In the genomic region with DNA sequence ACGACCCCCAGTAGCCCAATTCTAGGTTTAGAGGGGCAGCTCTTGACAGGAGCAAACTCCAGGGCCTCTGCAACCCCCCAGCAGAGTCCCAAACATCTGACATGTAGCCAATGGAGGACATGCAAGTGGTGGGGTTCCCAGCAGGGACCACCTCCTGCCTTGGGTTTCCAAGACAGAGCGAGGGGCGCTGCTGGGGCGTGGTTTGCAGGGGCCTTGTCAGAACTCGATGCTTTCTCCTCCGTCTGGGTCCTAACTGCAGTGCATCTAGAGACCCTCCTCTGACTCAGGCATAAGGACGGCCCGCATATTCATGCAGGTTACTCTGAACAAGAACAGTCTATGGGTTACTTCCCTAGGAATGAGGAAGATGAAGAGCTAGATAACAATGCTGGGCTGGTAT, we compare ENCODE assay signal across 21 cellular contexts. TPM values are rescaled to one million over a fixed set of nuclear protein-coding genes. Genes with fewer than 3 reads are reported as not detected.
DNase-seq lines count a peak whose midpoint lies in the region; ATAC-seq, FAIRE-seq and TF ChIP-seq lines count a peak whose summit lies in the region.
"Had no signal": no experiment of that assay in that cellular context is flagged by ENCODE, and none has a peak within 500 bp of the region (broad histone marks: within the 10 kb centered on the region; RNA-seq: fewer than 3 reads in every experiment).

No MANE protein-coding gene starts in this region.

- TF ChIP-seq CTCF in liver (IDR thresholded peaks at IDR 0.05; ENCODE audit: low read depth, low read length, missing input control): no peak
- no peak for TF ChIP-seq CTCF in HepG2 (CRISPR knock-in tag; IDR thresholded peaks at IDR 0.05)
- TF ChIP-seq CTCF in endodermal cell (conservative IDR thresholded peaks at IDR 0.05): no peak
- TF ChIP-seq CTCF in foreskin keratinocyte (conservative IDR thresholded peaks at IDR 0.05): no peak
- TF ChIP-seq CTCF in HFFc6 (IDR thresholded peaks at IDR 0.05): no peak

- H3K27ac ChIP-seq in liver (ENCODE audit: low read depth in 1 of 2, low read length in 2 of 2): peak overlapping the region; percentile 81 to 88
- no peak overlapping the region for H3K27ac ChIP-seq in HepG2 (ENCODE audit: extremely low read length, insufficient read depth, low read length)
- H3K27ac ChIP-seq in endodermal cell (ENCODE audit: low read depth, low read length): no peak overlapping the region
- H3K27ac ChIP-seq in trophoblast cell (ENCODE audit: low read depth, low read length): no peak overlapping the region
- no peak overlapping the region for H3K27ac ChIP-seq in foreskin keratinocyte

- TF ChIP-seq RAD21 in liver (IDR thresholded peaks at IDR 0.05) (no peak), HepG2 (CRISPR knock-in tag; IDR thresholded peaks at IDR 0.05) (no peak)

- H3K36me3 Mint-ChIP-seq in endodermal cell (ENCODE audit: low read depth) (peaks cover 30% of the 10 kb centered on the region), HFFc6 (ENCODE audit: low read depth) (no peaks in the 10 kb centered on the region)

- no peak overlapping the region for H2BK12ac ChIP-seq in trophoblast cell (ENCODE audit: low read length)

- FAIRE-seq in HepG2 (lab: Jason Lieb, UNC): no peak
- FAIRE-seq: D721Med, GM18507 had no signal

- H4K12ac ChIP-seq in trophoblast cell (ENCODE audit: low read depth, low read length): no peak overlapping the region

- DNase-seq in HepG2 (ENCODE audit: low spot score): no peak
- DNase-seq in endodermal cell: peak; percentile 43
- peak; percentile 18 to 52 for DNase-seq in trophoblast cell
- no peak for DNase-seq in foreskin keratinocyte
- DNase-seq in SKM-1 (lab: John Stamatoyannopoulos, UW; ENCODE audit: unreplicated experiment): no peak
- DNase-seq in HFFc6: no peak
- DNase-seq: DMS53, GDM1, HCEC 1CT, MM.1S, NCI-H1092 treated with DMSO at 0.1 percent for 48 hours, NCI-H2029, NCI-H226, NCI-H748 treated with DMSO at 0.1 percent for 48 hours had no signal

- H3K4me3 ChIP-seq in liver (ENCODE audit: low read depth in 1 of 3, low read length in 3 of 3): peak overlapping the region; percentile 76 to 96 (median 86)
- H3K4me3 ChIP-seq in HepG2 (replicated peaks in 1 of 3; ENCODE audit: insufficient read depth in 1 of 3, low read depth in 2 of 3, low read length in 3 of 3): no peak overlapping the region
- H3K4me3 ChIP-seq in endodermal cell (ENCODE audit: low read length): no peak overlapping the region
- H3K4me3 ChIP-seq in trophoblast cell (ENCODE audit: low read depth, low read length): no peak overlapping the region
- H3K4me3 ChIP-seq: GM23338 had no signal

- H3K4me1 ChIP-seq in liver (ENCODE audit: control insufficient read depth in 4 of 4, insufficient read depth in 4 of 4, low read length in 3 of 4): peaks cover 17 to 74% (median 59%) of the 10 kb centered on the region in 4 donors
- peaks cover 55% of the 10 kb centered on the region for H3K4me1 ChIP-seq in HepG2 (ENCODE audit: insufficient read depth, low read length)
- H3K4me1 ChIP-seq in endodermal cell (ENCODE audit: control insufficient read depth, insufficient read depth, low read length): peaks cover 15% of the 10 kb centered on the region
- H3K4me1 ChIP-seq in trophoblast cell (ENCODE audit: control insufficient read depth in 1 of 2, insufficient read depth in 2 of 2, low read length in 2 of 2): peaks cover 0 to 2% of the 10 kb centered on the region in 2 experiments
- no peaks in the 10 kb centered on the region for H3K4me1 ChIP-seq in foreskin keratinocyte

- peak overlapping the region; percentile 58 to 92 for H3K9ac ChIP-seq in liver (ENCODE audit: low read depth in 1 of 2, low read length in 2 of 2)
- H3K9ac ChIP-seq in HepG2 (ENCODE audit: insufficient read depth, low read depth, low read length): no peak overlapping the region
- no peak overlapping the region for H3K9ac ChIP-seq in endodermal cell (ENCODE audit: extremely low read depth, low read length, poor library complexity, severe bottlenecking)
- H3K9ac ChIP-seq in trophoblast cell (ENCODE audit: low read length): no peak overlapping the region

- no peak overlapping the region for H3K4ac ChIP-seq in trophoblast cell (ENCODE audit: low read depth, low read length)

- H3K79me2 ChIP-seq in HepG2 (ENCODE audit: insufficient read depth, low read length) (peaks cover 19% of the 10 kb centered on the region), trophoblast cell (ENCODE audit: control insufficient read depth, insufficient read depth, low read length, poor library complexity) (no peaks in the 10 kb centered on the region)

- no peak overlapping the region for H3K4me3 Mint-ChIP-seq in endodermal cell
- H3K4me3 Mint-ChIP-seq in HFFc6: no peak overlapping the region
- H3K4me3 Mint-ChIP-seq: CD14-positive monocyte, GM23338 had no signal

- H3K27me3 ChIP-seq in liver (ENCODE audit: control insufficient read depth in 4 of 4, insufficient read depth in 4 of 4, low read length in 3 of 4) (no peaks in the 10 kb centered on the region), HepG2 (ENCODE audit: control insufficient read depth in 1 of 2, insufficient read depth in 2 of 2, low read length in 2 of 2) (no peaks in the 10 kb centered on the region), endodermal cell (ENCODE audit: control insufficient read depth, insufficient read depth, low read length, poor library complexity, severe bottlenecking) (no peaks in the 10 kb centered on the region), trophoblast cell (ENCODE audit: insufficient read depth, low read length) (no peaks in the 10 kb centered on the region), foreskin keratinocyte (no peaks in the 10 kb centered on the region)

- H3K79me1 ChIP-seq in trophoblast cell (ENCODE audit: low read length): no peaks in the 10 kb centered on the region

- H2BK120ac ChIP-seq in trophoblast cell (ENCODE audit: insufficient read depth, low read length, poor library complexity): no peak overlapping the region

- POLR2A ChIA-PET in HepG2 (lab: Yijun Ruan, JAX): interaction anchor here (0.7 kb wide), 1 partner anchor 13 kb away, joined by 3 read pairs; no protein-coding TSS in a partner anchor

- ATAC-seq in HepG2: no peak
- ATAC-seq in HG03432 (IDR thresholded peaks at IDR 0.05; ENCODE audit: unreplicated experiment): no peak
- ATAC-seq in foreskin keratinocyte: no peak
- ATAC-seq: GM23338, Panc1 had no signal

- 42% methylated on average over 8 of the region's 8 CpGs for WGBS in liver
- 95% methylated on average over 3 of the region's 8 CpGs for WGBS in HepG2 (ENCODE audit: low lambda C conversion rate)
- WGBS in endodermal cell (ENCODE audit: insufficient coverage in 1 of 2, insufficient read length in 1 of 2), 2 experiments: 86 to 87% methylated on average over 8 of the region's 8 CpGs
- WGBS in trophoblast cell (ENCODE audit: extremely low coverage, insufficient coverage, insufficient read length): no CpG with 5 or more reads among the region's 8 CpGs

- no peak for TF ChIP-seq POLR2A in HepG2 (IDR thresholded peaks at IDR 0.05; ENCODE audit: insufficient read depth in 1 of 2, low read depth in 2 of 2, low read length in 2 of 2)

- H4K91ac ChIP-seq in trophoblast cell (ENCODE audit: low read depth, low read length): no peak overlapping the region

- H3K27ac Mint-ChIP-seq in endodermal cell: no peak overlapping the region
- no peak overlapping the region for H3K27ac Mint-ChIP-seq in HFFc6
- H3K27ac Mint-ChIP-seq: CD14-positive monocyte had no signal

- H4K20me1 ChIP-seq in HepG2 (ENCODE audit: insufficient read depth, low read length): no peaks in the 10 kb centered on the region

- H4K8ac ChIP-seq in trophoblast cell (ENCODE audit: low read depth, low read length): no peak overlapping the region

- intact Hi-C loops in HepG2 (cut with micrococcal nuclease; ENCODE audit: unreplicated experiment): loop anchor here (10.0 kb wide), 1 partner anchor 98 kb away; a partner anchor contains a TSS

- no peak overlapping the region for H3K4me2 ChIP-seq in HepG2 (ENCODE audit: low read depth, low read length)
- H3K4me2 ChIP-seq in trophoblast cell (ENCODE audit: low read length): no peak overlapping the region
- H3K4me2 ChIP-seq: GM23338 had no signal

- H2BK5ac ChIP-seq in trophoblast cell (ENCODE audit: low read depth, low read length, poor library complexity): no peak overlapping the region

- H3K36me3 ChIP-seq in liver (ENCODE audit: control insufficient read depth in 4 of 4, insufficient read depth in 3 of 4, low read depth in 1 of 4, low read length in 3 of 4) (peaks cover 12 to 23% (median 16%) of the 10 kb centered on the region in 4 donors), HepG2 (replicated peaks in 1 of 2; ENCODE audit: control insufficient read depth in 1 of 2, insufficient read depth in 2 of 2, low read length in 2 of 2) (peaks cover 5 to 33% of the 10 kb centered on the region in 2 experiments; a peak in 4 of 5 replicates), endodermal cell (ENCODE audit: control insufficient read depth, insufficient read depth, low read length) (peaks cover 49% of the 10 kb centered on the region), trophoblast cell (ENCODE audit: control insufficient read depth in 1 of 2, insufficient read depth in 2 of 2, low read length in 2 of 2) (peaks cover 2 to 10% of the 10 kb centered on the region in 2 experiments)

- H3K9me3 Mint-ChIP-seq in endodermal cell (no peaks in the 10 kb centered on the region), HFFc6 (no peaks in the 10 kb centered on the region)
- H3K9me3 Mint-ChIP-seq: GM23338 had no signal

- in situ Hi-C loops in HepG2 (cut with HindIII; ENCODE audit: extremely low pct_ligation_motif_present, low pct_unique_long_range_greater_than_20kb): loop anchor here (5.0 kb wide), 1 partner anchor 350 kb away; no protein-coding TSS in a partner anchor

- no peak for TF ChIP-seq EP300 in HepG2 (IDR thresholded peaks at IDR 0.05; ENCODE audit: low read depth in 2 of 2, low read length in 2 of 2)
- TF ChIP-seq EP300 in HepG2 (CRISPR knock-in tag; IDR thresholded peaks at IDR 0.05; ENCODE audit: borderline replicate concordance): no peak

- CTCF ChIA-PET in HepG2 (lab: Yijun Ruan, JAX; ENCODE audit: low intra/inter-chr PET ratio, low total read pairs): no interaction called here

- no TSS peak for BruUV-seq in HepG2 (replicated peaks; lab: Mats Ljungman, UMichigan)

- H3K14ac ChIP-seq in trophoblast cell (ENCODE audit: low read length): no peak overlapping the region

- H3K27me3 Mint-ChIP-seq in endodermal cell (ENCODE audit: insufficient read depth) (no peaks in the 10 kb centered on the region), HFFc6 (ENCODE audit: insufficient read depth) (peaks cover 2% of the 10 kb centered on the region)

- no peak overlapping the region for H3K18ac ChIP-seq in trophoblast cell (ENCODE audit: low read length)

- H3K9me3 ChIP-seq in liver (ENCODE audit: control insufficient read depth in 4 of 4, low read length in 3 of 4): no peaks in the 10 kb centered on the region
- no peaks in the 10 kb centered on the region for H3K9me3 ChIP-seq in HepG2 (ENCODE audit: low read length)
- no peaks in the 10 kb centered on the region for H3K9me3 ChIP-seq in endodermal cell (ENCODE audit: control insufficient read depth, low read length)
- peaks cover 1% of the 10 kb centered on the region for H3K9me3 ChIP-seq in trophoblast cell (ENCODE audit: insufficient read depth, low read depth, low read length)

- H2AFZ ChIP-seq in HepG2 (ENCODE audit: low read length) (no peak overlapping the region), trophoblast cell (ENCODE audit: insufficient read depth, low read length, poor library complexity) (no peak overlapping the region)
- H2AFZ ChIP-seq: GM23338 had no signal

- H3K4me1 Mint-ChIP-seq in endodermal cell (peaks cover 24% of the 10 kb centered on the region), HFFc6 (ENCODE audit: low read depth) (no peaks in the 10 kb centered on the region)
- H3K4me1 Mint-ChIP-seq: CD14-positive monocyte had no signal

- no peak overlapping the region for H3K23ac ChIP-seq in trophoblast cell (ENCODE audit: low read length)

- H2AK5ac ChIP-seq in trophoblast cell (ENCODE audit: low read length): no peak overlapping the region

RNA-seq across cellular contexts. Expression of a gene that starts 17.2 kb away (rescaled TPM):
- total RNA-seq in liver (100 to 1,000 TPM in 1 of 2 donors, 10 to 100 TPM in 1; 93.8 to 230 TPM), HepG2 (2016; rRNA removed; fragmentation: Illumina TruSeq; extraction: Trizol) (28.8 and 36.5 TPM in 2 replicates), endodermal cell (10 to 100 TPM; 49.2 to 84.1 TPM), foreskin keratinocyte (3.1 and 3.8 TPM in 2 replicates)
- polyA plus RNA-seq in liver (1,000 to 10,000 TPM in 1 of 2 donors, 100 to 1,000 TPM in 1; 178 to 1,448 TPM), HepG2 (2011; rRNA removed) (27.7 and 38.3 TPM in 2 replicates), foreskin keratinocyte (5.4 and 6.3 TPM in 2 replicates)
- 20.0 and 23.1 TPM in 2 replicates for total RNA-seq in HepG2 (2016; cell fraction: cytosol; rRNA removed; fragmentation: Illumina TruSeq; extraction: Trizol; ENCODE audit: low read depth)
- 20.9 and 35.8 TPM in 2 replicates for total RNA-seq in HepG2 (2016; cell fraction: insoluble cytoplasmic fraction; rRNA removed; fragmentation: Illumina TruSeq; extraction: Trizol)
- total RNA-seq in HepG2 (2016; cell fraction: membrane; rRNA removed; fragmentation: Illumina TruSeq; extraction: Trizol): 36.4 and 40.0 TPM in 2 replicates
- 48.7 and 54.7 TPM in 2 replicates for total RNA-seq in HepG2 (2016; cell fraction: nucleus; rRNA removed; fragmentation: Illumina TruSeq; extraction: Trizol)
- 18.6 and 23.4 TPM in 2 replicates for polyA plus RNA-seq in HepG2 (2011; cell fraction: cytosol; rRNA removed)
- 29.6 and 32.2 TPM in 2 replicates for polyA plus RNA-seq in HepG2 (2011; cell fraction: nucleus; rRNA removed)
- 80.6 and 134 TPM in 2 replicates for polyA plus RNA-seq in HepG2 (2012)
- polyA plus RNA-seq in HepG2 (2016; cell fraction: cytosol; fragmentation: Illumina TruSeq; extraction: Trizol; ENCODE audit: low read depth): 67.8 and 68.1 TPM in 2 replicates
- polyA plus RNA-seq in HepG2 (2016; cell fraction: insoluble cytoplasmic fraction; fragmentation: Illumina TruSeq; extraction: Trizol; ENCODE audit: low read depth): 43.8 and 55.8 TPM in 2 replicates
- polyA plus RNA-seq in HepG2 (2016; cell fraction: membrane; fragmentation: Illumina TruSeq; extraction: Trizol; ENCODE audit: low read depth): 77.2 and 87.4 TPM in 2 replicates
- 134 and 141 TPM in 2 replicates for polyA plus RNA-seq in HepG2 (2016; cell fraction: nucleus; fragmentation: Illumina TruSeq; extraction: Trizol; ENCODE audit: insufficient read depth, low read depth)
- polyA minus RNA-seq in HepG2 (2011; rRNA and poly(A)+ RNA removed; ENCODE audit: low replicate concordance): 20.7 and 23.4 TPM in 2 replicates
- 21.0 and 23.9 TPM in 2 replicates for polyA minus RNA-seq in HepG2 (2011; cell fraction: cytosol; rRNA and poly(A)+ RNA removed)
- 15.3 and 18.4 TPM in 2 replicates for polyA minus RNA-seq in HepG2 (2011; cell fraction: nucleus; rRNA and poly(A)+ RNA removed)
- polyA plus RNA-seq in endodermal cell (2013, experiment 1 of 2): 28.4 TPM
- 31.2 TPM for polyA plus RNA-seq in endodermal cell (2013, experiment 2 of 2)
- polyA plus RNA-seq in trophoblast cell (2013): 44.6 and 45.9 TPM in 2 replicates
- 10 to 100 TPM; 30.3 to 38.7 (median 34.9) TPM for total RNA-seq in HFFc6 (2021; fragmentation: NEBNext Ultra II Directional; extraction: Animal tissue kit (Norgen Biotek cat#: 25700))

RNA-seq across cellular contexts. Expression of a gene that starts 49.5 kb away (rescaled TPM):
- total RNA-seq in liver: 100 to 1,000 TPM; 152 to 154 TPM
- 100 to 1,000 TPM; 154 to 179 TPM for polyA plus RNA-seq in liver
- 251 and 524 TPM in 2 replicates for total RNA-seq in HepG2 (2016; rRNA removed; fragmentation: Illumina TruSeq; extraction: Trizol)
- total RNA-seq in HepG2 (2016; cell fraction: cytosol; rRNA removed; fragmentation: Illumina TruSeq; extraction: Trizol; ENCODE audit: low read depth): 34.2 and 43.4 TPM in 2 replicates
- 284 and 524 TPM in 2 replicates for total RNA-seq in HepG2 (2016; cell fraction: insoluble cytoplasmic fraction; rRNA removed; fragmentation: Illumina TruSeq; extraction: Trizol)
- total RNA-seq in HepG2 (2016; cell fraction: membrane; rRNA removed; fragmentation: Illumina TruSeq; extraction: Trizol): 119 and 121 TPM in 2 replicates
- 114 and 119 TPM in 2 replicates for total RNA-seq in HepG2 (2016; cell fraction: nucleus; rRNA removed; fragmentation: Illumina TruSeq; extraction: Trizol)
- 217 and 307 TPM in 2 replicates for polyA plus RNA-seq in HepG2 (2011; rRNA removed)
- polyA plus RNA-seq in HepG2 (2011; cell fraction: cytosol; rRNA removed): 155 and 238 TPM in 2 replicates
- 51.6 and 71.1 TPM in 2 replicates for polyA plus RNA-seq in HepG2 (2011; cell fraction: nucleus; rRNA removed)
- polyA plus RNA-seq in HepG2 (2012): 199 and 240 TPM in 2 replicates
- 47.7 and 66.3 TPM in 2 replicates for polyA plus RNA-seq in HepG2 (2016; cell fraction: cytosol; fragmentation: Illumina TruSeq; extraction: Trizol; ENCODE audit: low read depth)
- 592 and 651 TPM in 2 replicates for polyA plus RNA-seq in HepG2 (2016; cell fraction: insoluble cytoplasmic fraction; fragmentation: Illumina TruSeq; extraction: Trizol; ENCODE audit: low read depth)
- 142 and 155 TPM in 2 replicates for polyA plus RNA-seq in HepG2 (2016; cell fraction: membrane; fragmentation: Illumina TruSeq; extraction: Trizol; ENCODE audit: low read depth)
- polyA plus RNA-seq in HepG2 (2016; cell fraction: nucleus; fragmentation: Illumina TruSeq; extraction: Trizol; ENCODE audit: insufficient read depth, low read depth): 229 and 237 TPM in 2 replicates
- polyA minus RNA-seq in HepG2 (2011; rRNA and poly(A)+ RNA removed; ENCODE audit: low replicate concordance): 170 and 215 TPM in 2 replicates
- polyA minus RNA-seq in HepG2 (2011; cell fraction: cytosol; rRNA and poly(A)+ RNA removed): 83.5 and 103 TPM in 2 replicates
- polyA minus RNA-seq in HepG2 (2011; cell fraction: nucleus; rRNA and poly(A)+ RNA removed): 38.2 and 45.3 TPM in 2 replicates
- total RNA-seq in endodermal cell: 100 to 1,000 TPM; 286 to 319 TPM
- polyA plus RNA-seq in endodermal cell (2013, experiment 1 of 2): 488 TPM
- polyA plus RNA-seq in endodermal cell (2013, experiment 2 of 2): 479 TPM
- 268 and 277 TPM in 2 replicates for polyA plus RNA-seq in trophoblast cell (2013)
- 276 and 283 TPM in 2 replicates for total RNA-seq in foreskin keratinocyte
- 220 and 259 TPM in 2 replicates for polyA plus RNA-seq in foreskin keratinocyte
- 100 to 1,000 TPM; 219 to 277 (median 246) TPM for total RNA-seq in HFFc6 (2021; fragmentation: NEBNext Ultra II Directional; extraction: Animal tissue kit (Norgen Biotek cat#: 25700))

RNA-seq across cellular contexts. Expression of a gene that starts 55.1 kb away (rescaled TPM):
- total RNA-seq in liver (10 to 100 TPM; 10.4 to 54.0 TPM), HepG2 (2016; rRNA removed; fragmentation: Illumina TruSeq; extraction: Trizol) (6.8 and 23.9 TPM in 2 replicates), endodermal cell (100 to 1,000 TPM; 194 to 232 TPM), foreskin keratinocyte (12.0 and 13.5 TPM in 2 replicates)
- polyA plus RNA-seq in liver (10 to 100 TPM in 1 of 2 donors, 1 to 10 TPM in 1; 9.6 to 12.9 TPM), HepG2 (2011; rRNA removed) (53.3 and 68.4 TPM in 2 replicates), foreskin keratinocyte (9.3 and 9.4 TPM in 2 replicates)
- total RNA-seq in HepG2 (2016; cell fraction: cytosol; rRNA removed; fragmentation: Illumina TruSeq; extraction: Trizol; ENCODE audit: low read depth): 8.4 and 11.8 TPM in 2 replicates
- total RNA-seq in HepG2 (2016; cell fraction: insoluble cytoplasmic fraction; rRNA removed; fragmentation: Illumina TruSeq; extraction: Trizol): 6.3 and 23.7 TPM in 2 replicates
- 9.0 and 9.3 TPM in 2 replicates for total RNA-seq in HepG2 (2016; cell fraction: membrane; rRNA removed; fragmentation: Illumina TruSeq; extraction: Trizol)
- 45.2 and 52.0 TPM in 2 replicates for total RNA-seq in HepG2 (2016; cell fraction: nucleus; rRNA removed; fragmentation: Illumina TruSeq; extraction: Trizol)
- polyA plus RNA-seq in HepG2 (2011; cell fraction: cytosol; rRNA removed): 12.0 and 12.6 TPM in 2 replicates
- polyA plus RNA-seq in HepG2 (2011; cell fraction: nucleus; rRNA removed): 382 and 397 TPM in 2 replicates
- polyA plus RNA-seq in HepG2 (2012): 27.8 and 32.4 TPM in 2 replicates
- polyA plus RNA-seq in HepG2 (2016; cell fraction: cytosol; fragmentation: Illumina TruSeq; extraction: Trizol; ENCODE audit: low read depth): 1.2 and 1.4 TPM in 2 replicates
- 5.6 and 6.1 TPM in 2 replicates for polyA plus RNA-seq in HepG2 (2016; cell fraction: insoluble cytoplasmic fraction; fragmentation: Illumina TruSeq; extraction: Trizol; ENCODE audit: low read depth)
- 2.8 and 3.1 TPM in 2 replicates for polyA plus RNA-seq in HepG2 (2016; cell fraction: membrane; fragmentation: Illumina TruSeq; extraction: Trizol; ENCODE audit: low read depth)
- polyA plus RNA-seq in HepG2 (2016; cell fraction: nucleus; fragmentation: Illumina TruSeq; extraction: Trizol; ENCODE audit: insufficient read depth, low read depth): 77.1 and 87.3 TPM in 2 replicates
- 69.8 and 79.8 TPM in 2 replicates for polyA minus RNA-seq in HepG2 (2011; rRNA and poly(A)+ RNA removed; ENCODE audit: low replicate concordance)
- 11.9 and 15.7 TPM in 2 replicates for polyA minus RNA-seq in HepG2 (2011; cell fraction: cytosol; rRNA and poly(A)+ RNA removed)
- 124 and 138 TPM in 2 replicates for polyA minus RNA-seq in HepG2 (2011; cell fraction: nucleus; rRNA and poly(A)+ RNA removed)
- polyA plus RNA-seq in endodermal cell (2013, experiment 1 of 2): 34.7 TPM
- polyA plus RNA-seq in endodermal cell (2013, experiment 2 of 2): 38.8 TPM
- 25.6 and 26.7 TPM in 2 replicates for polyA plus RNA-seq in trophoblast cell (2013)
- 10 to 100 TPM; 18.9 to 29.1 (median 22.0) TPM for total RNA-seq in HFFc6 (2021; fragmentation: NEBNext Ultra II Directional; extraction: Animal tissue kit (Norgen Biotek cat#: 25700))

Comparison
In these comparisons a context has a peak if more than half of its experiments do, and no peak if none do; other contexts are left out.
1. H3K27ac ChIP-seq: peak in liver (2 of 2); none in HepG2 (single experiment), endodermal cell (single experiment), trophoblast cell (single experiment) and foreskin keratinocyte (single experiment).
2. H3K4me3 ChIP-seq: peak in liver (3 of 3); none in HepG2 (0 of 3), endodermal cell (single experiment) and trophoblast cell (single experiment).
3. H3K9ac ChIP-seq: peak in liver (2 of 2); none in HepG2 (single experiment), endodermal cell (single experiment) and trophoblast cell (single experiment).
4. DNase-seq: peak in endodermal cell (single experiment) and trophoblast cell (2 of 2); none in HepG2 (single experiment), foreskin keratinocyte (0 of 2), SKM-1 (single experiment) and HFFc6 (single experiment).